1 cellular context compared by ENCODE assay signal in the genomic region with DNA sequence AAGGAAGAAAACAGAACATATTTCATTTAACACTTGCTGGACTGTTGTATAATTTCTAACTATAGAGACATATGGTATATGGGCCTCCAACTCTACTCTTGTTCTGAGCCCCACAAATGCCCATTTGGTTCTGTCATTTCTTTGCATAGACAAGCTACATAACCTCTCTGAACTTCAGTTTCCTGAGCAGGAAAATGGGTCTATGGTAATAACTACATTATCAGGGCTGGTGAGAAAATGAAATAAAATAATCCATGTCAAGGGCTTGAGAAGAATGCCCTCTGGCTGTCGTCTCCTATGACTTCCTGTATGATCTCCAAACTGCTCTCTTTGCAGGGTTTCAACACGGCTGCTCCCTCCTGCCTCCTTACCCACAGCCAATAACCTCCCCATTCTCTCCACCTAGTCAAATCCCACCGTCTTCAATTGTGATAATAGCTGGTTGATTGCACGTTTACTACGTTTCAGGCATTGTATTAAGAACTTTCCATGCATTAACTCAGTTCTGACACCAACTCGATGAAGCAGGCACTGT.
TF ChIP-seq lines count a peak whose summit lies in the region.

No MANE protein-coding gene starts in this region.

TF ChIP-seq in HepG2, 621 proteins besides CTCF, POLR2A, EP300 and RAD21 (continues in another document):
- TF ChIP-seq NFKB2 (CRISPR knock-in tag; IDR thresholded peaks at IDR 0.05; ENCODE audit: borderline replicate concordance): no peak
- no peak for TF ChIP-seq NAIF1 (CRISPR knock-in tag; IDR thresholded peaks at IDR 0.05; ENCODE audit: borderline replicate concordance)
- no peak; the same call in 1 of the 2 replicates for TF ChIP-seq ZNF160 (CRISPR knock-in tag; IDR thresholded peaks at IDR 0.05)
- TF ChIP-seq ZNF232 (CRISPR knock-in tag; IDR thresholded peaks at IDR 0.05; ENCODE audit: borderline replicate concordance): no peak; the same call in 1 of the 2 replicates
- no peak for TF ChIP-seq NR2F2 (IDR thresholded peaks at IDR 0.05; ENCODE audit: borderline replicate concordance, low read depth)
- no peak for TF ChIP-seq RARA (CRISPR knock-in tag; IDR thresholded peaks at IDR 0.05)
- TF ChIP-seq NFYC (CRISPR knock-in tag; IDR thresholded peaks at IDR 0.05): no peak
- TF ChIP-seq, protein P1, sequence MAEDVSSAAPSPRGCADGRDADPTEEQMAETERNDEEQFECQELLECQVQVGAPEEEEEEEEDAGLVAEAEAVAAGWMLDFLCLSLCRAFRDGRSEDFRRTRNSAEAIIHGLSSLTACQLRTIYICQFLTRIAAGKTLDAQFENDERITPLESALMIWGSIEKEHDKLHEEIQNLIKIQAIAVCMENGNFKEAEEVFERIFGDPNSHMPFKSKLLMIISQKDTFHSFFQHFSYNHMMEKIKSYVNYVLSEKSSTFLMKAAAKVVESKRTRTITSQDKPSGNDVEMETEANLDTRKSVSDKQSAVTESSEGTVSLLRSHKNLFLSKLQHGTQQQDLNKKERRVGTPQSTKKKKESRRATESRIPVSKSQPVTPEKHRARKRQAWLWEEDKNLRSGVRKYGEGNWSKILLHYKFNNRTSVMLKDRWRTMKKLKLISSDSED (CRISPR knock-in tag; IDR thresholded peaks at IDR 0.05): no peak
- TF ChIP-seq CCDC6 (CRISPR knock-in tag; IDR thresholded peaks at IDR 0.05): no peak
- TF ChIP-seq, protein P2, sequence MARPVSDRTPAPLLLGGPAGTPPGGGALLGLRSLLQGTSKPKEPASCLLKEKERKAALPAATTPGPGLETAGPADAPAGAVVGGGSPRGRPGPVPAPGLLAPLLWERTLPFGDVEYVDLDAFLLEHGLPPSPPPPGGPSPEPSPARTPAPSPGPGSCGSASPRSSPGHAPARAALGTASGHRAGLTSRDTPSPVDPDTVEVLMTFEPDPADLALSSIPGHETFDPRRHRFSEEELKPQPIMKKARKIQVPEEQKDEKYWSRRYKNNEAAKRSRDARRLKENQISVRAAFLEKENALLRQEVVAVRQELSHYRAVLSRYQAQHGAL (CRISPR knock-in tag; IDR thresholded peaks at IDR 0.05; ENCODE audit: not compliant biosample characterization): peak; percentile 46
- no peak for TF ChIP-seq SRY (CRISPR knock-in tag; IDR thresholded peaks at IDR 0.05)
- TF ChIP-seq ZNF670 (CRISPR knock-in tag; IDR thresholded peaks at IDR 0.05; ENCODE audit: borderline replicate concordance): no peak
- TF ChIP-seq TEAD2 (CRISPR knock-in tag; IDR thresholded peaks at IDR 0.05): no peak
- TF ChIP-seq, protein P3, sequence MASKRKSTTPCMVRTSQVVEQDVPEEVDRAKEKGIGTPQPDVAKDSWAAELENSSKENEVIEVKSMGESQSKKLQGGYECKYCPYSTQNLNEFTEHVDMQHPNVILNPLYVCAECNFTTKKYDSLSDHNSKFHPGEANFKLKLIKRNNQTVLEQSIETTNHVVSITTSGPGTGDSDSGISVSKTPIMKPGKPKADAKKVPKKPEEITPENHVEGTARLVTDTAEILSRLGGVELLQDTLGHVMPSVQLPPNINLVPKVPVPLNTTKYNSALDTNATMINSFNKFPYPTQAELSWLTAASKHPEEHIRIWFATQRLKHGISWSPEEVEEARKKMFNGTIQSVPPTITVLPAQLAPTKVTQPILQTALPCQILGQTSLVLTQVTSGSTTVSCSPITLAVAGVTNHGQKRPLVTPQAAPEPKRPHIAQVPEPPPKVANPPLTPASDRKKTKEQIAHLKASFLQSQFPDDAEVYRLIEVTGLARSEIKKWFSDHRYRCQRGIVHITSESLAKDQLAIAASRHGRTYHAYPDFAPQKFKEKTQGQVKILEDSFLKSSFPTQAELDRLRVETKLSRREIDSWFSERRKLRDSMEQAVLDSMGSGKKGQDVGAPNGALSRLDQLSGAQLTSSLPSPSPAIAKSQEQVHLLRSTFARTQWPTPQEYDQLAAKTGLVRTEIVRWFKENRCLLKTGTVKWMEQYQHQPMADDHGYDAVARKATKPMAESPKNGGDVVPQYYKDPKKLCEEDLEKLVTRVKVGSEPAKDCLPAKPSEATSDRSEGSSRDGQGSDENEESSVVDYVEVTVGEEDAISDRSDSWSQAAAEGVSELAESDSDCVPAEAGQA (IDR thresholded peaks at IDR 0.05; ENCODE audit: low read depth): no peak
- TF ChIP-seq, protein P3 (CRISPR knock-in tag; IDR thresholded peaks at IDR 0.05; ENCODE audit: borderline replicate concordance): no peak
- TF ChIP-seq, protein P4, sequence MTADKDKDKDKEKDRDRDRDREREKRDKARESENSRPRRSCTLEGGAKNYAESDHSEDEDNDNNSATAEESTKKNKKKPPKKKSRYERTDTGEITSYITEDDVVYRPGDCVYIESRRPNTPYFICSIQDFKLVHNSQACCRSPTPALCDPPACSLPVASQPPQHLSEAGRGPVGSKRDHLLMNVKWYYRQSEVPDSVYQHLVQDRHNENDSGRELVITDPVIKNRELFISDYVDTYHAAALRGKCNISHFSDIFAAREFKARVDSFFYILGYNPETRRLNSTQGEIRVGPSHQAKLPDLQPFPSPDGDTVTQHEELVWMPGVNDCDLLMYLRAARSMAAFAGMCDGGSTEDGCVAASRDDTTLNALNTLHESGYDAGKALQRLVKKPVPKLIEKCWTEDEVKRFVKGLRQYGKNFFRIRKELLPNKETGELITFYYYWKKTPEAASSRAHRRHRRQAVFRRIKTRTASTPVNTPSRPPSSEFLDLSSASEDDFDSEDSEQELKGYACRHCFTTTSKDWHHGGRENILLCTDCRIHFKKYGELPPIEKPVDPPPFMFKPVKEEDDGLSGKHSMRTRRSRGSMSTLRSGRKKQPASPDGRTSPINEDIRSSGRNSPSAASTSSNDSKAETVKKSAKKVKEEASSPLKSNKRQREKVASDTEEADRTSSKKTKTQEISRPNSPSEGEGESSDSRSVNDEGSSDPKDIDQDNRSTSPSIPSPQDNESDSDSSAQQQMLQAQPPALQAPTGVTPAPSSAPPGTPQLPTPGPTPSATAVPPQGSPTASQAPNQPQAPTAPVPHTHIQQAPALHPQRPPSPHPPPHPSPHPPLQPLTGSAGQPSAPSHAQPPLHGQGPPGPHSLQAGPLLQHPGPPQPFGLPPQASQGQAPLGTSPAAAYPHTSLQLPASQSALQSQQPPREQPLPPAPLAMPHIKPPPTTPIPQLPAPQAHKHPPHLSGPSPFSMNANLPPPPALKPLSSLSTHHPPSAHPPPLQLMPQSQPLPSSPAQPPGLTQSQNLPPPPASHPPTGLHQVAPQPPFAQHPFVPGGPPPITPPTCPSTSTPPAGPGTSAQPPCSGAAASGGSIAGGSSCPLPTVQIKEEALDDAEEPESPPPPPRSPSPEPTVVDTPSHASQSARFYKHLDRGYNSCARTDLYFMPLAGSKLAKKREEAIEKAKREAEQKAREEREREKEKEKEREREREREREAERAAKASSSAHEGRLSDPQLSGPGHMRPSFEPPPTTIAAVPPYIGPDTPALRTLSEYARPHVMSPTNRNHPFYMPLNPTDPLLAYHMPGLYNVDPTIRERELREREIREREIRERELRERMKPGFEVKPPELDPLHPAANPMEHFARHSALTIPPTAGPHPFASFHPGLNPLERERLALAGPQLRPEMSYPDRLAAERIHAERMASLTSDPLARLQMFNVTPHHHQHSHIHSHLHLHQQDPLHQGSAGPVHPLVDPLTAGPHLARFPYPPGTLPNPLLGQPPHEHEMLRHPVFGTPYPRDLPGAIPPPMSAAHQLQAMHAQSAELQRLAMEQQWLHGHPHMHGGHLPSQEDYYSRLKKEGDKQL (CRISPR knock-in tag; IDR thresholded peaks at IDR 0.05; ENCODE audit: low read depth): no peak
- 0 out of 2 replicates have a peak, but pooled peaks have one; percentile 13 for TF ChIP-seq ZNF44 (CRISPR knock-in tag; IDR thresholded peaks at IDR 0.05)
- TF ChIP-seq MLLT10 (CRISPR knock-in tag; IDR thresholded peaks at IDR 0.05): no peak
- no peak for TF ChIP-seq JARID2 (CRISPR knock-in tag; IDR thresholded peaks at IDR 0.05; ENCODE audit: insufficient replicate concordance)
- no peak for TF ChIP-seq PRDM15 (CRISPR knock-in tag; IDR thresholded peaks at IDR 0.05)
- no peak for TF ChIP-seq ZNF724P (CRISPR knock-in tag; IDR thresholded peaks at IDR 0.05; ENCODE audit: borderline replicate concordance)
- TF ChIP-seq MNT (IDR thresholded peaks at IDR 0.05): no peak
- TF ChIP-seq, protein P5, sequence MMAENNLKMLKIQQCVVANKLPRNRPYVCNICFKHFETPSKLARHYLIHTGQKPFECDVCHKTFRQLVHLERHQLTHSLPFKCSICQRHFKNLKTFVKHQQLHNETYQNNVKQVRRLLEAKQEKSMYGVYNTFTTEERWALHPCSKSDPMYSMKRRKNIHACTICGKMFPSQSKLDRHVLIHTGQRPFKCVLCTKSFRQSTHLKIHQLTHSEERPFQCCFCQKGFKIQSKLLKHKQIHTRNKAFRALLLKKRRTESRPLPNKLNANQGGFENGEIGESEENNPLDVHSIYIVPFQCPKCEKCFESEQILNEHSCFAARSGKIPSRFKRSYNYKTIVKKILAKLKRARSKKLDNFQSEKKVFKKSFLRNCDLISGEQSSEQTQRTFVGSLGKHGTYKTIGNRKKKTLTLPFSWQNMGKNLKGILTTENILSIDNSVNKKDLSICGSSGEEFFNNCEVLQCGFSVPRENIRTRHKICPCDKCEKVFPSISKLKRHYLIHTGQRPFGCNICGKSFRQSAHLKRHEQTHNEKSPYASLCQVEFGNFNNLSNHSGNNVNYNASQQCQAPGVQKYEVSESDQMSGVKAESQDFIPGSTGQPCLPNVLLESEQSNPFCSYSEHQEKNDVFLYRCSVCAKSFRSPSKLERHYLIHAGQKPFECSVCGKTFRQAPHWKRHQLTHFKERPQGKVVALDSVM (CRISPR knock-in tag; IDR thresholded peaks at IDR 0.05): 0 out of 2 replicates have a peak, but pooled peaks have one; percentile 41
- TF ChIP-seq IKZF1 (IDR thresholded peaks at IDR 0.05): no peak
- TF ChIP-seq GATA4 (IDR thresholded peaks at IDR 0.05; ENCODE audit: borderline replicate concordance, low read depth): 0 out of 2 replicates have a peak, but pooled peaks have one; percentile 11
- no peak for TF ChIP-seq ZNF773 (CRISPR knock-in tag; IDR thresholded peaks at IDR 0.05; ENCODE audit: borderline replicate concordance)
- TF ChIP-seq ZNF331 (CRISPR knock-in tag; IDR thresholded peaks at IDR 0.05): no peak
- TF ChIP-seq ZNF597 (CRISPR knock-in tag; IDR thresholded peaks at IDR 0.05): no peak
- no peak for TF ChIP-seq FOXK1 (CRISPR knock-in tag; IDR thresholded peaks at IDR 0.05; ENCODE audit: borderline replicate concordance, low read depth)
- no peak for TF ChIP-seq HES4 (CRISPR knock-in tag; IDR thresholded peaks at IDR 0.05; ENCODE audit: borderline replicate concordance)
- no peak for TF ChIP-seq ZNF3 (CRISPR knock-in tag; IDR thresholded peaks at IDR 0.05)
